In the genomic region with DNA sequence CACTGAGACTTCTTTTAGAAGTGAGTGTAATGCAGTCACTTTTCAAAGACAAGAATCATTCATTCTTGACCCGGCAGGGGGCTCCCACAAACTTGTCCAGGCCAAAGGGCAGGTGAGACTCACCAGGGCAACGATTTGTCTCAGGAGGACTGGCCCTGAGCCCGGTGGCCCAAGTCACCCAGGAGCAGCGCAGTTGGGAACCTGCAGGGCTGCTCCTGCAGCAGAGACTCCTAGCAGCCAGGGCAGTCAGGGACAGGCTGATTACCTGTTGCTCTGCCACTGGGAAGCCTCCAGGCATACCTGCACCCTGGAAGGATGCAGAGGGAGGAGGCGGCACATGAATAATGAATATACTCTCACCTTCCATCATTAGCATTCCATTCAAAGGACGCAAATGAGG, we compare ENCODE assay signal across 22 cellular contexts.
A peak's percentile ranks its signal among the peaks of the same experiment; 100 is the strongest.
DNase-seq lines count a peak whose midpoint lies in the region; ATAC-seq, FAIRE-seq and TF ChIP-seq lines count a peak whose summit lies in the region.
"Had no signal": no experiment of that assay in that cellular context is flagged by ENCODE, and none has a peak within 500 bp of the region (broad histone marks: within the 10 kb centered on the region; RNA-seq: fewer than 3 reads in every experiment).

No MANE protein-coding gene starts in this region.

- TF ChIP-seq POLR2A in A549 (IDR thresholded peaks at IDR 0.05; ENCODE audit: low read length) = no peak
- no peak for TF ChIP-seq POLR2A in HepG2 (IDR thresholded peaks at IDR 0.05; ENCODE audit: insufficient read depth in 1 of 2, low read depth in 2 of 2, low read length in 2 of 2)
- TF ChIP-seq POLR2A in erythroblast (IDR thresholded peaks at IDR 0.05; ENCODE audit: low read length) = no peak

- H3K27me3 Mint-ChIP-seq in HFFc6 (ENCODE audit: insufficient read depth) (peaks cover 7% of the 10 kb centered on the region), astrocyte (ENCODE audit: low read depth, unreplicated experiment) (no peaks in the 10 kb centered on the region)
- H3K27me3 Mint-ChIP-seq: activated naive CD8-positive, alpha-beta T cell had no signal

- H3K27ac Mint-ChIP-seq in HFFc6 = no peak overlapping the region
- peak overlapping the region; percentile 92 for H3K27ac Mint-ChIP-seq in astrocyte (ENCODE audit: unreplicated experiment)
- H3K27ac Mint-ChIP-seq: activated naive CD8-positive, alpha-beta T cell had no signal

- H3K79me2 ChIP-seq in astrocyte (ENCODE audit: insufficient read depth, low read length) (no peaks in the 10 kb centered on the region), HepG2 (ENCODE audit: insufficient read depth, low read length) (no peaks in the 10 kb centered on the region)

- DNase-seq in A549 (ENCODE audit: low read depth in 1 of 2, low spot score in 1 of 2) = no peak
- DNase-seq in HFFc6 = no peak
- DNase-seq in astrocyte (ENCODE audit: low read depth) = no peak
- peak; percentile 5 for DNase-seq in HepG2 (ENCODE audit: low spot score)
- no peak for DNase-seq in DMS114 treated with DMSO at 0.1 percent for 48 hours (lab: John Stamatoyannopoulos, UW; ENCODE audit: unreplicated experiment)
- DNase-seq in T-helper 9 cell = no peak
- no peak for DNase-seq in erythroblast (lab: John Stamatoyannopoulos, UW)
- DNase-seq: activated CD4-positive, alpha-beta T cell treated with anti-CD3 and anti-CD28 coated beads for 48 hours; KBM-7; NCI-H2029; NCI-H446 treated with DMSO at 0.1 percent for 48 hours; spleen; stimulated activated CD4-positive, alpha-beta T cell treated with anti-CD3 and anti-CD28 coated beads, Interleukin-4, amount 100 ng/mL, for 4 hours had no signal

- H3K36me3 Mint-ChIP-seq in HFFc6 (ENCODE audit: low read depth) = no peaks in the 10 kb centered on the region
- H3K36me3 Mint-ChIP-seq in astrocyte (ENCODE audit: low read depth, unreplicated experiment) = no peaks in the 10 kb centered on the region
- H3K36me3 Mint-ChIP-seq: activated naive CD8-positive, alpha-beta T cell had no signal

- in situ Hi-C loops in HepG2 (cut with HindIII; ENCODE audit: extremely low pct_ligation_motif_present, low pct_unique_long_range_greater_than_20kb) = no loop called here

- H3K4me1 ChIP-seq in A549 = peaks cover 18% of the 10 kb centered on the region
- H3K4me1 ChIP-seq in astrocyte (ENCODE audit: insufficient read depth, low read length) = peaks cover 32% of the 10 kb centered on the region
- no peaks in the 10 kb centered on the region for H3K4me1 ChIP-seq in HepG2 (ENCODE audit: insufficient read depth, low read length)
- H3K4me1 ChIP-seq: BLaER1, spleen had no signal

- CTCF ChIA-PET in A549 (lab: Yijun Ruan, JAX) = interaction anchor here (0.8 to 1.2 kb wide), 2 partner anchors 27 to 336 kb away, joined by 3 read pairs; no protein-coding TSS in a partner anchor
- CTCF ChIA-PET in HepG2 (lab: Yijun Ruan, JAX; ENCODE audit: low intra/inter-chr PET ratio, low total read pairs) = no interaction called here

- H2AFZ ChIP-seq in astrocyte (ENCODE audit: low read depth, low read length) (no peak overlapping the region), HepG2 (ENCODE audit: low read length) (no peak overlapping the region)
- H2AFZ ChIP-seq: GM23248 had no signal

- no peak for TF ChIP-seq CTCF in A549 (IDR thresholded peaks at IDR 0.05)
- TF ChIP-seq CTCF in HFFc6 (IDR thresholded peaks at IDR 0.05) = peak; percentile 39
- no peak for TF ChIP-seq CTCF in astrocyte (IDR thresholded peaks at IDR 0.05; ENCODE audit: insufficient read depth, low read depth, low read length)
- TF ChIP-seq CTCF in HepG2 (CRISPR knock-in tag; IDR thresholded peaks at IDR 0.05) = 0 out of 2 replicates have a peak, but pooled peaks have one; percentile 17

- H4K20me1 ChIP-seq in astrocyte (ENCODE audit: insufficient read depth, low read length) (no peaks in the 10 kb centered on the region), HepG2 (ENCODE audit: insufficient read depth, low read length) (no peaks in the 10 kb centered on the region)
- H4K20me1 ChIP-seq: BLaER1 had no signal

- TF ChIP-seq RAD21 in A549 (conservative IDR thresholded peaks at IDR 0.05 in 1 of 2, IDR thresholded peaks at IDR 0.05 in 1 of 2) (peak; percentile 17 to 20; a peak in 1 of 5 replicates), HepG2 (CRISPR knock-in tag; IDR thresholded peaks at IDR 0.05) (no peak)

- intact Hi-C loops in HepG2 (cut with micrococcal nuclease; ENCODE audit: unreplicated experiment) = no loop called here

- H3K36me3 ChIP-seq in astrocyte (ENCODE audit: insufficient read depth, low read length) (no peaks in the 10 kb centered on the region), HepG2 (replicated peaks in 1 of 2; ENCODE audit: control insufficient read depth in 1 of 2, insufficient read depth in 2 of 2, low read length in 2 of 2) (no peaks in the 10 kb centered on the region)
- H3K36me3 ChIP-seq: BLaER1, neutrophil, spleen had no signal

- peak overlapping the region; percentile 84 for H3K9ac ChIP-seq in astrocyte (ENCODE audit: low read length)
- H3K9ac ChIP-seq in HepG2 (ENCODE audit: insufficient read depth, low read depth, low read length) = no peak overlapping the region
- H3K9ac ChIP-seq: BLaER1 had no signal

- WGBS in A549 (ENCODE audit: missing lambda C conversion rate) = 57% methylated on average over 6 of the region's 6 CpGs
- WGBS in HepG2 (ENCODE audit: low lambda C conversion rate) = 33% methylated on average over 4 of the region's 6 CpGs

- H3K9me3 ChIP-seq in A549 (peaks cover 6% of the 10 kb centered on the region; the same call in 1 of the 3 replicates), astrocyte (ENCODE audit: insufficient read depth, low read depth, low read length) (no peaks in the 10 kb centered on the region), HepG2 (ENCODE audit: low read length) (no peaks in the 10 kb centered on the region; the same call in 1 of the 2 replicates)
- H3K9me3 ChIP-seq: BLaER1, neutrophil had no signal

- H3K9me3 Mint-ChIP-seq in HFFc6 = peaks cover 4% of the 10 kb centered on the region
- peaks cover 4% of the 10 kb centered on the region for H3K9me3 Mint-ChIP-seq in astrocyte (ENCODE audit: unreplicated experiment)

- BruUV-seq in HepG2 (replicated peaks; lab: Mats Ljungman, UMichigan) = no TSS peak

- ATAC-seq in A549 (peak; percentile 15 to 57; a peak in 3 of 6 replicates), HepG2 (no peak), HG03095 (IDR thresholded peaks at IDR 0.05; ENCODE audit: unreplicated experiment) (no peak)

- POLR2A ChIA-PET in A549 (lab: Yijun Ruan, JAX) (no interaction called here), HepG2 (lab: Yijun Ruan, JAX) (no interaction called here)

- no peak overlapping the region for H3K4me3 Mint-ChIP-seq in HFFc6
- no peak overlapping the region for H3K4me3 Mint-ChIP-seq in astrocyte (ENCODE audit: unreplicated experiment)
- H3K4me3 Mint-ChIP-seq: activated naive CD8-positive, alpha-beta T cell had no signal

- no peak for FAIRE-seq in A549 (lab: Jason Lieb, UNC)
- FAIRE-seq in astrocyte (lab: Jason Lieb, UNC) = no peak
- FAIRE-seq in HepG2 (lab: Jason Lieb, UNC) = no peak
- FAIRE-seq: colon, D721Med, endometrium had no signal

- H3K4me1 Mint-ChIP-seq in HFFc6 (ENCODE audit: low read depth) (peaks cover 37% of the 10 kb centered on the region), astrocyte (ENCODE audit: low read depth, unreplicated experiment) (peaks cover 33% of the 10 kb centered on the region)

- no peaks in the 10 kb centered on the region for H3K27me3 ChIP-seq in astrocyte (ENCODE audit: insufficient read depth, low read length)
- H3K27me3 ChIP-seq in HepG2 (ENCODE audit: control insufficient read depth in 1 of 2, insufficient read depth in 2 of 2, low read length in 2 of 2) = no peaks in the 10 kb centered on the region; a peak in 1 of 5 replicates
- H3K27me3 ChIP-seq: BLaER1, neutrophil had no signal

- no peak for TF ChIP-seq EP300 in A549 (IDR thresholded peaks at IDR 0.05)
- TF ChIP-seq EP300 in HepG2 (IDR thresholded peaks at IDR 0.05; ENCODE audit: low read depth in 2 of 2, low read length in 2 of 2) = no peak
- TF ChIP-seq EP300 in HepG2 (CRISPR knock-in tag; IDR thresholded peaks at IDR 0.05; ENCODE audit: borderline replicate concordance) = no peak

- H3K27ac ChIP-seq in A549 = no peak overlapping the region
- peak overlapping the region; percentile 91 for H3K27ac ChIP-seq in astrocyte (ENCODE audit: low read depth, low read length)
- no peak overlapping the region for H3K27ac ChIP-seq in HepG2 (ENCODE audit: extremely low read length, insufficient read depth, low read length)
- H3K27ac ChIP-seq: BLaER1, neutrophil, RWPE1, spleen had no signal

- H3K4me3 ChIP-seq in A549 = no peak overlapping the region
- no peak overlapping the region for H3K4me3 ChIP-seq in astrocyte (ENCODE audit: insufficient read depth, low read depth, low read length)
- H3K4me3 ChIP-seq in HepG2 (replicated peaks in 1 of 3; ENCODE audit: insufficient read depth in 1 of 3, low read depth in 2 of 3, low read length in 3 of 3) = no peak overlapping the region
- H3K4me3 ChIP-seq: BLaER1, spleen had no signal

- H3K4me2 ChIP-seq in A549 (no peak overlapping the region), astrocyte (ENCODE audit: low read length) (peak overlapping the region; percentile 83), HepG2 (ENCODE audit: low read depth, low read length) (no peak overlapping the region)
- H3K4me2 ChIP-seq: BLaER1 had no signal

TF ChIP-seq in A549, 52 proteins besides CTCF, POLR2A, EP300 and RAD21:
- no peak for TF ChIP-seq SREBF2 (IDR thresholded peaks at IDR 0.05)

TF ChIP-seq in HepG2, 621 proteins besides CTCF, POLR2A, EP300 and RAD21 (continues in another document):
- TF ChIP-seq CREB1 (IDR thresholded peaks at IDR 0.05) = no peak
- no peak for TF ChIP-seq CREB1 (CRISPR knock-in tag; IDR thresholded peaks at IDR 0.05)
- TF ChIP-seq, protein P1, sequence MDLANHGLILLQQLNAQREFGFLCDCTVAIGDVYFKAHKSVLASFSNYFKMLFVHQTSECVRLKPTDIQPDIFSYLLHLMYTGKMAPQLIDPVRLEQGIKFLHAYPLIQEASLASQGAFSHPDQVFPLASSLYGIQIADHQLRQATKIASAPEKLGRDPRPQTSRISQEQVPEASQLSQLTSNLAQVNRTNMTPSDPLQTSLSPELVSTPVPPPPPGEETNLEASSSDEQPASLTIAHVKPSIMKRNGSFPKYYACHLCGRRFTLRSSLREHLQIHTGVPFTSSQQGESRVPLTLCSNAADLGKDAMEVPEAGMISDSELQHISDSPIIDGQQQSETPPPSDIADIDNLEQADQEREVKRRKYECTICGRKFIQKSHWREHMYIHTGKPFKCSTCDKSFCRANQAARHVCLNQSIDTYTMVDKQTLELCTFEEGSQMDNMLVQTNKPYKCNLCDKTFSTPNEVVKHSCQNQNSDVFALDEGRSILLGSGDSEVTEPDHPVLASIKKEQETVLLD (CRISPR knock-in tag; IDR thresholded peaks at IDR 0.05; ENCODE audit: low read depth) = no peak

Comparison
In these comparisons a context has a peak if more than half of its experiments do, and no peak if none do; other contexts are left out.
1. ATAC-seq: peak in A549 (2 of 2); none in HepG2 (single experiment) and HG03095 (single experiment).
2. CTCF ChIP-seq: peak in HFFc6 (single experiment) and HepG2 (single experiment); none in A549 (single experiment) and astrocyte (single experiment).